ENCODE assay signal across 1 cellular context in genomic region chr18:35127201-35127600, GRCh38.
TF ChIP-seq lines count a peak whose summit lies in the region.

No MANE protein-coding gene starts in this region.

TF ChIP-seq in HCT116, 20 proteins besides CTCF, POLR2A, EP300 and RAD21 (continued from another document):
- TF ChIP-seq FOSL1 (IDR thresholded peaks at IDR 0.05; ENCODE audit: low read depth) (no peak), TCF7L2 (IDR thresholded peaks at IDR 0.05; ENCODE audit: borderline replicate concordance, extremely low read depth, insufficient read depth, insufficient read length) (no peak), ELF1 (IDR thresholded peaks at IDR 0.05; ENCODE audit: borderline replicate concordance, low read depth) (no peak), EZH2phosphoT487 (IDR thresholded peaks at IDR 0.05; ENCODE audit: borderline replicate concordance) (no peak), JUND (IDR thresholded peaks at IDR 0.05) (no peak), YY1 (IDR thresholded peaks at IDR 0.05; ENCODE audit: extremely low read depth, insufficient replicate concordance, low read depth, low read length) (no peak)
